ENCODE assay signal across 16 cellular contexts in the genomic region with DNA sequence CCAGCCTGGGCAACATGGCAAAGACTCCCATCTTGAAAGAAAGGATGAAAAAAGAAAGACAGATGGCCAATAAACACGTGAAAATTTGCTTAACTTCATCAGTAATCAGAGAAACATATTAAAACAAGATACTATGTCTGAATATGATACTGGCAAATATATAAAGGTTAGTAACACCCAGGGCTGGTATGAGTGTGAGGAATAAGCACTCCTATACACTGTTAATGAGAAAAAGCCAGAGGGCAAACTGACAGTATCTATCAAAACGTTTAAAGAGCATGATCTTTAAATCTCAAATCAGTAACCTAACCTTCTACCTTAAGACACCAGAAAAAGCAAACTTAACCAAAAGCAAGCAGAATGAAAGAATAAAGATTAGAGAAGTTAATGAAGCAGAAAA. TPM values are rescaled to one million over a fixed set of nuclear protein-coding genes. Genes with fewer than 3 reads are reported as not detected.
DNase-seq lines count a peak whose midpoint lies in the region; ATAC-seq, FAIRE-seq and TF ChIP-seq lines count a peak whose summit lies in the region.
"Had no signal": no experiment of that assay in that cellular context is flagged by ENCODE, and none has a peak within 500 bp of the region (broad histone marks: within the 10 kb centered on the region; RNA-seq: fewer than 3 reads in every experiment).

No MANE protein-coding gene starts in this region.

- H2BK15ac ChIP-seq in IMR-90 (ENCODE audit: low read depth, low read length), result no peak overlapping the region

- no peak for TF ChIP-seq POLR2A in IMR-90 (IDR thresholded peaks at IDR 0.05; ENCODE audit: low read depth, low read length)

- H3K36me3 ChIP-seq in IMR-90 (ENCODE audit: control insufficient read depth, insufficient read depth, low read length) (no peaks in the 10 kb centered on the region), astrocyte (ENCODE audit: insufficient read depth, low read length) (no peaks in the 10 kb centered on the region), psoas muscle (ENCODE audit: insufficient read depth in 1 of 2, low read depth in 1 of 2) (no peaks in the 10 kb centered on the region)
- H3K36me3 ChIP-seq: esophagus muscularis mucosa, HAP-1 had no signal

- H3K56ac ChIP-seq in IMR-90 (ENCODE audit: extremely low read depth, insufficient read depth, low read length), result no peak overlapping the region

- H3K27me3 Mint-ChIP-seq in activated CD4-positive, alpha-beta T cell treated with anti-CD3 and anti-CD28 coated beads for 36 hours, result no peaks in the 10 kb centered on the region
- H3K27me3 Mint-ChIP-seq in astrocyte (ENCODE audit: low read depth, unreplicated experiment), result no peaks in the 10 kb centered on the region

- no peak overlapping the region for H3K9ac ChIP-seq in IMR-90 (ENCODE audit: low read depth, low read length)
- H3K9ac ChIP-seq in astrocyte (ENCODE audit: low read length), result no peak overlapping the region

- intact Hi-C loops in activated CD4-positive, alpha-beta T cell treated with anti-CD3 and anti-CD28 coated beads for 36 hours (cut with DNase I, micrococcal nuclease), result no loop called here
- intact Hi-C loops in IMR-90 (cut with micrococcal nuclease) (no loop called here), psoas muscle (cut with DNase I) (no loop called here)

- in situ Hi-C loops in IMR-90 (cut with MboI; ENCODE audit: low sequenced_read_pairs), result no loop called here

- H3K4me3 ChIP-seq in IMR-90 (ENCODE audit: insufficient read depth, low read depth, low read length), result no peak overlapping the region
- no peak overlapping the region for H3K4me3 ChIP-seq in astrocyte (ENCODE audit: insufficient read depth, low read depth, low read length)
- no peak overlapping the region for H3K4me3 ChIP-seq in psoas muscle
- H3K4me3 ChIP-seq: esophagus muscularis mucosa, HAP-1 had no signal

- no peaks in the 10 kb centered on the region for H3K27me3 ChIP-seq in IMR-90 (ENCODE audit: control insufficient read depth, insufficient read depth, low read length)
- no peaks in the 10 kb centered on the region for H3K27me3 ChIP-seq in astrocyte (ENCODE audit: insufficient read depth, low read length)
- H3K27me3 ChIP-seq in psoas muscle (ENCODE audit: insufficient read depth in 3 of 3, low read length in 2 of 3), result no peaks in the 10 kb centered on the region
- H3K27me3 ChIP-seq: esophagus muscularis mucosa had no signal

- no peak overlapping the region for H3K4ac ChIP-seq in IMR-90 (ENCODE audit: low read depth, low read length)

- no CpG with 5 or more reads among the region's 2 CpGs for WGBS in IMR-90 (ENCODE audit: extremely low coverage in 2 of 2, insufficient read length in 1 of 2), 2 experiments
- WGBS in psoas muscle, 3 donors, result 55 to 86% (median 63%) methylated on average over 2 of the region's 2 CpGs

- no TSS peak for BruUV-seq in IMR-90 (replicated peaks; lab: Mats Ljungman, UMichigan)

- H3K4me1 Mint-ChIP-seq in activated CD4-positive, alpha-beta T cell treated with anti-CD3 and anti-CD28 coated beads for 36 hours, result peaks cover 77% of the 10 kb centered on the region
- H3K4me1 Mint-ChIP-seq in astrocyte (ENCODE audit: low read depth, unreplicated experiment), result peaks cover 64% of the 10 kb centered on the region

- TF ChIP-seq RAD21 in IMR-90 (IDR thresholded peaks at IDR 0.05; ENCODE audit: low read length), result no peak

- H3K4me2 ChIP-seq in IMR-90 (ENCODE audit: low read depth, low read length) (no peak overlapping the region), astrocyte (ENCODE audit: low read length) (no peak overlapping the region)

- DNase-seq in activated CD4-positive, alpha-beta T cell treated with anti-CD3 and anti-CD28 coated beads for 36 hours, result no peak
- no peak for DNase-seq in activated CD4-positive, alpha-beta T cell treated with anti-CD3 and anti-CD28 coated beads for 1 hour
- no peak for DNase-seq in IMR-90
- DNase-seq in astrocyte (ENCODE audit: low read depth), result no peak
- no peak for DNase-seq in psoas muscle
- no peak for DNase-seq in kidney tubule cell (ENCODE audit: low spot score)
- DNase-seq in hypothalamus (lab: John Stamatoyannopoulos, UW), result no peak
- DNase-seq: amniotic stem cell, left colon, NCI-H187, NCI-H526 had no signal

- no peak overlapping the region for H4K5ac ChIP-seq in IMR-90 (ENCODE audit: low read depth, low read length)

- H3K14ac ChIP-seq in IMR-90 (replicated peaks; ENCODE audit: low read depth, low read length), result no peak overlapping the region

- H3K27ac ChIP-seq in IMR-90 (ENCODE audit: insufficient read depth, low read length) (no peak overlapping the region), astrocyte (ENCODE audit: low read depth, low read length) (no peak overlapping the region), psoas muscle (peak overlapping the region; percentile 19)
- H3K27ac ChIP-seq: esophagus muscularis mucosa had no signal

- H2BK120ac ChIP-seq in IMR-90 (ENCODE audit: low read depth, low read length), result no peak overlapping the region

- H2BK20ac ChIP-seq in IMR-90 (ENCODE audit: low read depth, low read length), result no peak overlapping the region

- no peak overlapping the region for H3K4me3 Mint-ChIP-seq in activated CD4-positive, alpha-beta T cell treated with anti-CD3 and anti-CD28 coated beads for 36 hours
- no peak overlapping the region for H3K4me3 Mint-ChIP-seq in astrocyte (ENCODE audit: unreplicated experiment)

- H3K9me3 Mint-ChIP-seq in activated CD4-positive, alpha-beta T cell treated with anti-CD3 and anti-CD28 coated beads for 36 hours (ENCODE audit: low read depth), result no peaks in the 10 kb centered on the region
- H3K9me3 Mint-ChIP-seq in astrocyte (ENCODE audit: unreplicated experiment), result peaks cover 2% of the 10 kb centered on the region

- peaks cover 89% of the 10 kb centered on the region for H3K79me2 ChIP-seq in astrocyte (ENCODE audit: insufficient read depth, low read length)

- H3K23ac ChIP-seq in IMR-90 (ENCODE audit: low read depth, low read length), result no peak overlapping the region

- no peak overlapping the region for H2AK9ac ChIP-seq in IMR-90 (replicated peaks; ENCODE audit: low read depth, low read length, poor library complexity)

- no peak overlapping the region for H4K91ac ChIP-seq in IMR-90 (ENCODE audit: insufficient read depth, low read depth, low read length)

- peaks cover 16% of the 10 kb centered on the region for H3K36me3 Mint-ChIP-seq in activated CD4-positive, alpha-beta T cell treated with anti-CD3 and anti-CD28 coated beads for 36 hours (ENCODE audit: low read depth)
- no peaks in the 10 kb centered on the region for H3K36me3 Mint-ChIP-seq in astrocyte (ENCODE audit: low read depth, unreplicated experiment)

- H2AFZ ChIP-seq in IMR-90 (replicated peaks; ENCODE audit: low read length, poor library complexity), result no peak overlapping the region
- H2AFZ ChIP-seq in astrocyte (ENCODE audit: low read depth, low read length), result no peak overlapping the region

- CTCF ChIA-PET in activated CD4-positive, alpha-beta T cell treated with anti-CD3 and anti-CD28 coated beads for 36 hours (lab: Charles Lee), result no interaction called here
- CTCF ChIA-PET in IMR-90 (lab: Yijun Ruan, JAX), result no interaction called here

- H4K8ac ChIP-seq in IMR-90 (ENCODE audit: low read depth in 2 of 2, low read length in 2 of 2), result no peak overlapping the region

- H3K4me1 ChIP-seq in IMR-90 (ENCODE audit: control insufficient read depth, insufficient read depth, low read length), result peaks cover 15% of the 10 kb centered on the region
- peaks cover 27% of the 10 kb centered on the region for H3K4me1 ChIP-seq in astrocyte (ENCODE audit: insufficient read depth, low read length)
- H3K4me1 ChIP-seq in psoas muscle, result peaks cover 79% of the 10 kb centered on the region

- H4K20me1 ChIP-seq in IMR-90 (ENCODE audit: insufficient read depth, low read length) (peaks cover 28% of the 10 kb centered on the region), astrocyte (ENCODE audit: insufficient read depth, low read length) (peaks cover 64% of the 10 kb centered on the region)

- no peak overlapping the region for H2BK5ac ChIP-seq in IMR-90 (ENCODE audit: low read depth, low read length, poor library complexity, severe bottlenecking)

- H3K79me1 ChIP-seq in IMR-90 (ENCODE audit: low read depth in 1 of 2, low read length in 2 of 2), result peaks cover 13 to 72% of the 10 kb centered on the region in 2 experiments

- POLR2A ChIA-PET in activated CD4-positive, alpha-beta T cell treated with anti-CD3 and anti-CD28 coated beads for 36 hours (lab: Charles Lee), result no interaction called here
- POLR2A ChIA-PET in IMR-90 (lab: Charles Lee; ENCODE audit: unreplicated experiment), result no interaction called here

- peak; percentile 5 for FAIRE-seq in astrocyte (lab: Jason Lieb, UNC)
- FAIRE-seq: colon, D721Med had no signal

- TF ChIP-seq CTCF in IMR-90 (conservative IDR thresholded peaks at IDR 0.05; ENCODE audit: low read depth, low read length), result no peak
- TF ChIP-seq CTCF in astrocyte (IDR thresholded peaks at IDR 0.05; ENCODE audit: insufficient read depth, low read depth, low read length), result no peak
- no peak for TF ChIP-seq CTCF in psoas muscle (IDR thresholded peaks at IDR 0.05)

- ATAC-seq in activated CD4-positive, alpha-beta T cell treated with anti-CD3 and anti-CD28 coated beads for 36 hours, result no peak
- ATAC-seq in IMR-90 (ENCODE audit: low read depth) (no peak), psoas muscle (no peak), HG03159 (IDR thresholded peaks at IDR 0.05; ENCODE audit: unreplicated experiment) (no peak)
- ATAC-seq: left colon had no signal

- no peak overlapping the region for H3K18ac ChIP-seq in IMR-90 (ENCODE audit: low read depth, low read length)

- dilution Hi-C loops in IMR-90 (cut with HindIII; ENCODE audit: low sequenced_read_pairs, unreplicated experiment), result no loop called here

- peak overlapping the region; percentile 48; the same call in 1 of the 2 replicates for H2AK5ac ChIP-seq in IMR-90 (ENCODE audit: low read depth, low read length)

- H3K9me1 ChIP-seq in IMR-90 (ENCODE audit: insufficient read depth, low read length), result peaks cover 27% of the 10 kb centered on the region

- H3K9me3 ChIP-seq in IMR-90 (ENCODE audit: control insufficient read depth, insufficient read depth, low read length) (no peaks in the 10 kb centered on the region), astrocyte (ENCODE audit: insufficient read depth, low read depth, low read length) (no peaks in the 10 kb centered on the region), psoas muscle (no peaks in the 10 kb centered on the region)
- H3K9me3 ChIP-seq: esophagus muscularis mucosa, HAP-1 had no signal

- H3K27ac Mint-ChIP-seq in activated CD4-positive, alpha-beta T cell treated with anti-CD3 and anti-CD28 coated beads for 36 hours, result peak overlapping the region; percentile 71
- no peak overlapping the region for H3K27ac Mint-ChIP-seq in astrocyte (ENCODE audit: unreplicated experiment)

TF ChIP-seq in IMR-90, 13 proteins besides CTCF, POLR2A, EP300 and RAD21 (continues in another document):
- TF ChIP-seq RCOR1 (IDR thresholded peaks at IDR 0.05; ENCODE audit: insufficient replicate concordance, low read length), result no peak
- TF ChIP-seq RFX5 (IDR thresholded peaks at IDR 0.05; ENCODE audit: low read depth, low read length), result no peak

RNA-seq across cellular contexts. Expression of a gene that starts 14.1 kb away (rescaled TPM):
- 10 to 100 TPM; 44.5 to 47.1 TPM for total RNA-seq in activated CD4-positive, alpha-beta T cell treated with anti-CD3 and anti-CD28 coated beads for 36 hours
- total RNA-seq in IMR-90 (2012; rRNA removed) (8.8 and 11.9 TPM in 2 replicates), astrocyte (93.1 and 103 TPM in 2 replicates), psoas muscle (10 to 100 TPM; 22.3 to 28.1 (median 24.4) TPM)
- polyA plus RNA-seq in IMR-90 (2012; rRNA removed) (37.6 and 37.8 TPM in 2 replicates), psoas muscle (10 to 100 TPM; 13.0 to 21.9 (median 17.8) TPM)
- polyA plus RNA-seq in IMR-90 (2012; cell fraction: cytosol; rRNA removed), result 28.7 and 34.0 TPM in 2 replicates
- 15.4 and 23.3 TPM in 2 replicates for polyA plus RNA-seq in IMR-90 (2012; cell fraction: nucleus; rRNA removed; ENCODE audit: low replicate concordance)
